1 cellular context compared by ENCODE assay signal in the genomic region with DNA sequence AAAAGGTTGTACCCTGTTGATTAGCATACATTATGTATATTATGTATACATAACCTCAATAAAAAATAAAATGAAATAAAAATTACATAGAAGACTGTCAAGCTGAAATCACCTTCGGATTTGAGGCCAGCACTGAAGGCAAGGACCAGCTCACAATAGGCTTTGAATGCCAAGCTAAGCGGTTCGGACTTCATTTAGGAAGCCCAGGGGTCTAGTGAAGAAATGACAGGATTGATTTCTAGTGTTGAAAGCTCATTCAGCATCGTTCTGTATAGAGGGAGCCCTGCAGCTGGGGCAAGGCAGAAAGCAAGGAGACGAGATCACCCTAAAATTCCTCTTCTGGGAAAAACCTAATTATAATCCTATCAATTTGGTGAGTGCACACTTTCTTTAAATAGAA.
TF ChIP-seq lines count a peak whose summit lies in the region.

No MANE protein-coding gene starts in this region.

TF ChIP-seq in HEK293, 187 proteins besides CTCF, POLR2A, EP300 and RAD21 (continued from another document):
- no peak for TF ChIP-seq ZNF518A (tag by site-specific recombination; conservative IDR thresholded peaks at IDR 0.05; ENCODE audit: low read depth)
